18 cellular contexts compared by ENCODE assay signal in genomic region chr15:27679203-27679602, GRCh38.
DNase-seq lines count a peak whose midpoint lies in the region; ATAC-seq and TF ChIP-seq lines count a peak whose summit lies in the region.
"Had no signal": no experiment of that assay in that cellular context is flagged by ENCODE, and none has a peak within 500 bp of the region (broad histone marks: within the 10 kb centered on the region; RNA-seq: fewer than 3 reads in every experiment).

No MANE protein-coding gene starts in this region.

- no peaks in the 10 kb centered on the region for H3K36me3 ChIP-seq in HUES48 (ENCODE audit: control insufficient read depth, insufficient read depth, low read length)

- H3K9ac ChIP-seq in HUES48 (ENCODE audit: low read depth, low read length) = no peak overlapping the region
- H3K9ac ChIP-seq: KMS-11 had no signal

- peaks cover 19% of the 10 kb centered on the region for H3K4me1 ChIP-seq in HUES48 (ENCODE audit: control insufficient read depth, insufficient read depth, low read length)

- H3K27me3 Mint-ChIP-seq in nephron (ENCODE audit: low read depth) = peaks cover 20% of the 10 kb centered on the region
- H3K27me3 Mint-ChIP-seq: IgD-negative memory B cell had no signal

- H3K4me3 Mint-ChIP-seq in nephron = no peak overlapping the region
- H3K4me3 Mint-ChIP-seq: CD14-positive monocyte; CD8-positive, alpha-beta memory T cell; IgD-negative memory B cell had no signal

- H3K27ac ChIP-seq in HUES48 (ENCODE audit: low read depth, low read length) (peak overlapping the region; percentile 26), coronary artery (no peak overlapping the region)
- H3K27ac ChIP-seq: KMS-11, RWPE1 had no signal

- DNase-seq in coronary artery (ENCODE audit: low spot score) (peak; percentile 17), GM10266 (ENCODE audit: extremely low spot score) (no peak)
- DNase-seq in activated CD8-positive, alpha-beta memory T cell treated with anti-CD3 and anti-CD28 coated beads, Interleukin-2, amount 50 U/mL, for 4 hours = no peak
- DNase-seq: CD8-positive, alpha-beta memory T cell; EL; GDM1; H9; MM.1S; NCI-H526 treated with DMSO at 0.1 percent for 48 hours had no signal

- H3K9me3 Mint-ChIP-seq in nephron = no peaks in the 10 kb centered on the region
- H3K9me3 Mint-ChIP-seq: H9 had no signal

- no peak overlapping the region for H3K4me3 ChIP-seq in HUES48 (ENCODE audit: low read depth, low read length)
- no peak overlapping the region for H3K4me3 ChIP-seq in coronary artery

- H3K36me3 Mint-ChIP-seq in nephron (ENCODE audit: low read depth) = no peaks in the 10 kb centered on the region
- H3K36me3 Mint-ChIP-seq: CD14-positive monocyte; CD8-positive, alpha-beta memory T cell; IgD-negative memory B cell had no signal

- H3K27me3 ChIP-seq in HUES48 (ENCODE audit: control insufficient read depth, insufficient read depth, low read length) = no peaks in the 10 kb centered on the region

- H3K27ac Mint-ChIP-seq in nephron = peak overlapping the region; percentile 77 to 84 (median 82)
- H3K27ac Mint-ChIP-seq: CD14-positive monocyte; CD8-positive, alpha-beta memory T cell; H9; IgD-negative memory B cell had no signal

- H3K4me1 Mint-ChIP-seq in nephron = peaks cover 36% of the 10 kb centered on the region
- H3K4me1 Mint-ChIP-seq: CD14-positive monocyte; CD8-positive, alpha-beta memory T cell; IgD-negative memory B cell had no signal

- no peak for ATAC-seq in GM18870 (IDR thresholded peaks at IDR 0.05; ENCODE audit: unreplicated experiment)
- ATAC-seq in HG03095 (IDR thresholded peaks at IDR 0.05; ENCODE audit: unreplicated experiment) = no peak
- ATAC-seq: Panc1 had no signal

- TF ChIP-seq CTCF in coronary artery (IDR thresholded peaks at IDR 0.05) (no peak), nephron (IDR thresholded peaks at IDR 0.05; ENCODE audit: unreplicated experiment in 3 of 3) (no peak), GM10266 (IDR thresholded peaks at IDR 0.05; ENCODE audit: control insufficient read depth, insufficient read depth, low read depth, missing control alignments) (no peak)

- no peaks in the 10 kb centered on the region for H3K9me3 ChIP-seq in HUES48 (ENCODE audit: control insufficient read depth, insufficient read depth, low read length)
